In genomic region chr7:2452074-2452507, GRCh38 we compare ENCODE assay signal across 8 cellular contexts. TPM values are rescaled to one million over a fixed set of nuclear protein-coding genes. Genes with fewer than 3 reads are reported as not detected.
DNase-seq lines count a peak whose midpoint lies in the region; ATAC-seq, FAIRE-seq and TF ChIP-seq lines count a peak whose summit lies in the region.

No MANE protein-coding gene starts in this region.

- H3K27ac ChIP-seq in astrocyte (ENCODE audit: low read depth, low read length) = no peak overlapping the region

- H3K9me3 Mint-ChIP-seq in T-helper 2 cell treated with Interferon-gamma antibody and Interleukin-4, amounts not matched to agents 5 μg/mL and 100 μg/mL, for 36 hours = no peaks in the 10 kb centered on the region
- H3K9me3 Mint-ChIP-seq in astrocyte (ENCODE audit: unreplicated experiment) = peaks cover 8% of the 10 kb centered on the region

- no peak overlapping the region for H3K4me3 ChIP-seq in astrocyte (ENCODE audit: insufficient read depth, low read depth, low read length)
- no peak overlapping the region for H3K4me3 ChIP-seq in mucosa of descending colon

- no peaks in the 10 kb centered on the region for H3K36me3 ChIP-seq in astrocyte (ENCODE audit: insufficient read depth, low read length)
- no peaks in the 10 kb centered on the region for H3K36me3 ChIP-seq in mucosa of descending colon (ENCODE audit: low read depth)

- peaks cover 9% of the 10 kb centered on the region for H3K4me1 Mint-ChIP-seq in T-helper 2 cell treated with Interferon-gamma antibody and Interleukin-4, amounts not matched to agents 5 μg/mL and 100 μg/mL, for 36 hours (ENCODE audit: low read depth)
- peaks cover 2% of the 10 kb centered on the region for H3K4me1 Mint-ChIP-seq in astrocyte (ENCODE audit: low read depth, unreplicated experiment)

- no peaks in the 10 kb centered on the region for H3K79me2 ChIP-seq in astrocyte (ENCODE audit: insufficient read depth, low read length)

- H4K20me1 ChIP-seq in astrocyte (ENCODE audit: insufficient read depth, low read length) = no peaks in the 10 kb centered on the region

- intact Hi-C loops in mucosa of descending colon (cut with DNase I, micrococcal nuclease) = no loop called here

- TF ChIP-seq CTCF in astrocyte (IDR thresholded peaks at IDR 0.05; ENCODE audit: insufficient read depth, low read depth, low read length) (no peak), mucosa of descending colon (IDR thresholded peaks at IDR 0.05) (no peak)

- no peak overlapping the region for H3K27ac Mint-ChIP-seq in T-helper 2 cell treated with Interferon-gamma antibody and Interleukin-4, amounts not matched to agents 5 μg/mL and 100 μg/mL, for 36 hours
- H3K27ac Mint-ChIP-seq in astrocyte (ENCODE audit: unreplicated experiment) = no peak overlapping the region

- peak overlapping the region; percentile 38 for H3K4me3 Mint-ChIP-seq in T-helper 2 cell treated with Interferon-gamma antibody and Interleukin-4, amounts not matched to agents 5 μg/mL and 100 μg/mL, for 36 hours
- H3K4me3 Mint-ChIP-seq in astrocyte (ENCODE audit: unreplicated experiment) = no peak overlapping the region

- peaks cover 2% of the 10 kb centered on the region for H3K36me3 Mint-ChIP-seq in T-helper 2 cell treated with Interferon-gamma antibody and Interleukin-4, amounts not matched to agents 5 μg/mL and 100 μg/mL, for 36 hours (ENCODE audit: low read depth)
- peaks cover 3% of the 10 kb centered on the region for H3K36me3 Mint-ChIP-seq in astrocyte (ENCODE audit: low read depth, unreplicated experiment)

- no peak for FAIRE-seq in astrocyte (lab: Jason Lieb, UNC)

- peaks cover 16% of the 10 kb centered on the region for H3K27me3 Mint-ChIP-seq in T-helper 2 cell treated with Interferon-gamma antibody and Interleukin-4, amounts not matched to agents 5 μg/mL and 100 μg/mL, for 36 hours (ENCODE audit: low read depth)
- peaks cover 6% of the 10 kb centered on the region for H3K27me3 Mint-ChIP-seq in astrocyte (ENCODE audit: low read depth, unreplicated experiment)

- no peak overlapping the region for H3K9ac ChIP-seq in astrocyte (ENCODE audit: low read length)

- no peaks in the 10 kb centered on the region for H3K27me3 ChIP-seq in astrocyte (ENCODE audit: insufficient read depth, low read length)

- peak overlapping the region; percentile 90 for H2AFZ ChIP-seq in astrocyte (ENCODE audit: low read depth, low read length)

- ATAC-seq in HG03066 (IDR thresholded peaks at IDR 0.05; ENCODE audit: low read depth, unreplicated experiment) (peak; percentile 37), mucosa of descending colon (peak; percentile 69), HG03442 (IDR thresholded peaks at IDR 0.05; ENCODE audit: unreplicated experiment) (no peak), GM21515 (IDR thresholded peaks at IDR 0.05; ENCODE audit: unreplicated experiment) (no peak)

- peak overlapping the region; percentile 82 for H3K4me2 ChIP-seq in astrocyte (ENCODE audit: low read length)

- no peaks in the 10 kb centered on the region for H3K9me3 ChIP-seq in astrocyte (ENCODE audit: insufficient read depth, low read depth, low read length)
- H3K9me3 ChIP-seq in mucosa of descending colon = no peaks in the 10 kb centered on the region

- H3K4me1 ChIP-seq in astrocyte (ENCODE audit: insufficient read depth, low read length) = peaks cover 8% of the 10 kb centered on the region
- H3K4me1 ChIP-seq in mucosa of descending colon (ENCODE audit: low read depth) = peaks cover 12% of the 10 kb centered on the region

- DNase-seq in T-helper 2 cell treated with Interferon-gamma antibody and Interleukin-4, amounts not matched to agents 5 μg/mL and 100 μg/mL, for 36 hours (ENCODE audit: low spot score) = peak; percentile 8
- DNase-seq in T-helper 2 cell (no peak), astrocyte (ENCODE audit: low read depth) (no peak), mucosa of descending colon (peak; percentile 30 to 56 (median 53)), activated gamma-delta T cell (lab: John Stamatoyannopoulos, UW) (no peak)

RNA-seq across cellular contexts. Expression of gene GRIFIN, which starts 24.1 kb away (rescaled TPM):
- total RNA-seq in astrocyte (not detected in 2 replicates), mucosa of descending colon (not detected)

RNA-seq across cellular contexts. Expression of gene CHST12, which starts 48.7 kb away (rescaled TPM):
- total RNA-seq in astrocyte (18.5 and 22.0 TPM in 2 replicates), mucosa of descending colon (10 to 100 TPM; 10.7 to 20.9 (median 12.2) TPM)

Comparison
In these comparisons a context has a peak if more than half of its experiments do, and no peak if none do; other contexts are left out.
1. DNase-seq: peak in T-helper 2 cell treated with Interferon-gamma antibody and Interleukin-4, amounts not matched to agents 5 μg/mL and 100 μg/mL, for 36 hours (single experiment) and mucosa of descending colon (3 of 3); none in T-helper 2 cell (0 of 5), astrocyte (single experiment) and activated gamma-delta T cell (single experiment).
2. ATAC-seq: peak in HG03066 (single experiment) and mucosa of descending colon (single experiment); none in HG03442 (single experiment) and GM21515 (single experiment).